Comparison of ENCODE assay signal across 21 cellular contexts in the genomic region with DNA sequence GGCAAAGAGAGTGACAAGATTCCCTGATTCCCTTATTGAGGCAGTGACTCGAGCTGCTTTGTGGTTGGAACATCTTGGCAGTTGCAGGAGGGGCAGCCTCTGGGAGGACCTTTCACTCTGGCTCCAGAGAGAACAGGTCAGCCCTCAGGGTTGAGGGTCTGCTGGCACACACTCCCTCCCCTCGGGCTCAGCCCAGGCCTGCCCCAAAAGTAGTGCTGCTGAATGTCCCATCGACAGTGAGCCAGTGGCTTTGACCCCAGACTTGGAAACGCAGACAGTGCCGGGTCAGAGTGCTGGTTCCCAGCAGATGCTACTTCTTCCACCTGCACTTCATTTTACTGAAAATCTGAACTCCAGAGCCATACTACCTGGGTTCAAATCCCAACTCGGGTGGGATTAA. TPM values are rescaled to one million over a fixed set of nuclear protein-coding genes. Genes with fewer than 3 reads are reported as not detected.
A peak's percentile ranks its signal among the peaks of the same experiment; 100 is the strongest.
DNase-seq lines count a peak whose midpoint lies in the region; ATAC-seq and TF ChIP-seq lines count a peak whose summit lies in the region.
"Had no signal": no experiment of that assay in that cellular context is flagged by ENCODE, and none has a peak within 500 bp of the region (broad histone marks: within the 10 kb centered on the region; RNA-seq: fewer than 3 reads in every experiment).

No MANE protein-coding gene starts in this region.

- H3K4me1 Mint-ChIP-seq in activated CD8-positive, alpha-beta memory T cell treated with anti-CD3 and anti-CD28 coated beads, Interleukin-2, amount 10 ng/mL, durations not matched to agents 7 days and 5 days, result no peaks in the 10 kb centered on the region
- H3K4me1 Mint-ChIP-seq: B cell; CD4-positive, CD25-positive, alpha-beta regulatory T cell; IgD-negative memory B cell had no signal

- H3K9me3 Mint-ChIP-seq in activated CD8-positive, alpha-beta memory T cell treated with anti-CD3 and anti-CD28 coated beads, Interleukin-2, amount 10 ng/mL, durations not matched to agents 7 days and 5 days (ENCODE audit: low read depth), result no peaks in the 10 kb centered on the region
- H3K9me3 Mint-ChIP-seq: CD4-positive, CD25-positive, alpha-beta regulatory T cell; IgD-negative memory B cell had no signal

- H3K4me1 ChIP-seq in vagina, result no peaks in the 10 kb centered on the region
- H3K4me1 ChIP-seq: Caco-2 had no signal

- H3K9me3 ChIP-seq in vagina, result no peaks in the 10 kb centered on the region
- H3K9me3 ChIP-seq: Caco-2 had no signal

- H3K27me3 ChIP-seq in vagina, result no peaks in the 10 kb centered on the region

- peaks cover 8% of the 10 kb centered on the region for H3K27me3 Mint-ChIP-seq in activated CD8-positive, alpha-beta memory T cell treated with anti-CD3 and anti-CD28 coated beads, Interleukin-2, amount 10 ng/mL, durations not matched to agents 7 days and 5 days

- H3K36me3 ChIP-seq in vagina, result no peaks in the 10 kb centered on the region

- no peak overlapping the region for H3K27ac ChIP-seq in vagina

- peak; percentile 32 for DNase-seq in activated CD8-positive, alpha-beta memory T cell treated with anti-CD3 and anti-CD28 coated beads, Interleukin-2, amount 10 ng/mL, durations not matched to agents 7 days and 5 days
- no peak for DNase-seq in activated CD8-positive, alpha-beta memory T cell treated with anti-CD3 and anti-CD28 coated beads, Interleukin-2, amount 50 U/mL, for 4 hours
- DNase-seq in islet precursor cell (peak; percentile 55), sciatic nerve (ENCODE audit: low spot score) (peak; percentile 32), vagina (ENCODE audit: extremely low spot score in 2 of 2) (peak; percentile 54 to 79), UCSD-AML1 (lab: John Stamatoyannopoulos, UW; ENCODE audit: unreplicated experiment) (no peak)
- no peak for DNase-seq in stimulated activated CD4-positive, alpha-beta T cell treated with anti-CD3 and anti-CD28 coated beads, Interleukin-15, amount 100 ng/mL, for 24 hours
- DNase-seq: Caco-2; CD4-positive, CD25-positive, alpha-beta regulatory T cell; GDM1; HCEC 1CT; Karpas-422; NCI-H1048; NCI-H1436; NCI-H1930; NCI-H345; NCI-H524 treated with DMSO at 0.1 percent for 48 hours had no signal

- no peak overlapping the region for H3K27ac Mint-ChIP-seq in activated CD8-positive, alpha-beta memory T cell treated with anti-CD3 and anti-CD28 coated beads, Interleukin-2, amount 10 ng/mL, durations not matched to agents 7 days and 5 days
- H3K27ac Mint-ChIP-seq: B cell; CD4-positive, CD25-positive, alpha-beta regulatory T cell; IgD-negative memory B cell had no signal

- no peak for ATAC-seq in activated CD8-positive, alpha-beta memory T cell treated with anti-CD3 and anti-CD28 coated beads, Interleukin-2, amount 10 ng/mL, durations not matched to agents 7 days and 5 days
- ATAC-seq in sciatic nerve, result no peak

- no peak overlapping the region for H3K4me3 Mint-ChIP-seq in activated CD8-positive, alpha-beta memory T cell treated with anti-CD3 and anti-CD28 coated beads, Interleukin-2, amount 10 ng/mL, durations not matched to agents 7 days and 5 days
- H3K4me3 Mint-ChIP-seq: B cell; CD4-positive, CD25-positive, alpha-beta regulatory T cell; IgD-negative memory B cell had no signal

- no peaks in the 10 kb centered on the region for H3K36me3 Mint-ChIP-seq in activated CD8-positive, alpha-beta memory T cell treated with anti-CD3 and anti-CD28 coated beads, Interleukin-2, amount 10 ng/mL, durations not matched to agents 7 days and 5 days
- H3K36me3 Mint-ChIP-seq: CD4-positive, CD25-positive, alpha-beta regulatory T cell; IgD-negative memory B cell had no signal

- CTCF ChIA-PET in activated CD8-positive, alpha-beta memory T cell treated with anti-CD3 and anti-CD28 coated beads, Interleukin-2, amount 10 ng/mL, durations not matched to agents 7 days and 5 days (lab: Charles Lee), result interaction anchor here (0.6 kb wide), 1 partner anchor 1176 kb away, joined by 4 read pairs; no protein-coding TSS in a partner anchor

- intact Hi-C loops in sciatic nerve (cut with DNase I), result no loop called here
- intact Hi-C loops in vagina (cut with DNase I), result no loop called here

- TF ChIP-seq CTCF in vagina (IDR thresholded peaks at IDR 0.05), result no peak

- no peak for TF ChIP-seq POLR2A in vagina (IDR thresholded peaks at IDR 0.05)

- no peak overlapping the region for H3K4me3 ChIP-seq in vagina

RNA-seq across cellular contexts. Expression of a gene that starts 25.6 kb away (rescaled TPM):
- not detected for total RNA-seq in activated CD8-positive, alpha-beta memory T cell treated with anti-CD3 and anti-CD28 coated beads, Interleukin-2, amount 10 ng/mL, durations not matched to agents 7 days and 5 days
- total RNA-seq in sciatic nerve, result 1.4 TPM
- 0.25 TPM for total RNA-seq in vagina
- total RNA-seq: B cell; Caco-2; CD4-positive, CD25-positive, alpha-beta regulatory T cell; Daoy; MCF 10A had no signal

Comparison
In these comparisons a context has a peak if more than half of its experiments do, and no peak if none do; other contexts are left out.
1. DNase-seq: peak in activated CD8-positive, alpha-beta memory T cell treated with anti-CD3 and anti-CD28 coated beads, Interleukin-2, amount 10 ng/mL, durations not matched to agents 7 days and 5 days (single experiment), islet precursor cell (single experiment), sciatic nerve (single experiment) and vagina (2 of 2); none in activated CD8-positive, alpha-beta memory T cell treated with anti-CD3 and anti-CD28 coated beads, Interleukin-2, amount 50 U/mL, for 4 hours (single experiment), UCSD-AML1 (single experiment) and stimulated activated CD4-positive, alpha-beta T cell treated with anti-CD3 and anti-CD28 coated beads, Interleukin-15, amount 100 ng/mL, for 24 hours (single experiment).